1 cellular context compared by ENCODE assay signal in the genomic region with DNA sequence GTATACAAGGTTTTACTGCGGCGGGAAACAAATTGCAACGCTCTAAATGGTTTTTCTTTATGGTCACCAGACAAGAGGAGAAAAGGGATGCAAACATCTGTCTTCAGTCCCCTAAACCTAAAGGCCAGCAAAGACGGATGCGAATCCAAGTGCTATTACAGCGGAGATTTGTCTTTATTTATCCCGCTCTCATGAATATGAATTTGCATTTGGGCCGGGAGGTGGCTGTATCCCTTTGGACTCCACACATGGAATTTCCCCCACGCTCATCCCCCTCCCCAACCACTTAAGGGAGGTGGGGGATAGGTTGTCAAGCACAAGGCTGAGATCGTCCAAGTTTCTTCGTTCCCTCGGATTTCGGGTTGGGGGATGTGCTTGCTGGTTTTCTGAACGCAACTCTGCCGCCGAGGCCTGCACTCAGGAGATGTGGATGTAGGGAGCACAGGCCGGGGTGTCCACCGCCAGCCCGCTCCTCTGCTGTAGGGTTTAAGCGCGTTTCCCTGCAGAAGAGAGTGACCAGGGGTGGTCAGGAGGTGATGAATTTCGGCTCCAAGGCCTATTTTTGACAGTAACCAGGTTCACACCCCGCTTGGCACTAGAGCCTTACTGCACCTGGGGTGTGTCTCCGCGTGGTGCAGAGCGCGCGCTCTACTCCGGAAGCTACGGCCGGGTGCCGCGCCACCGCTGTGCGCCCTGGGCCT.
TF ChIP-seq lines count a peak whose summit lies in the region.

No MANE protein-coding gene starts in this region.

TF ChIP-seq in WTC11, 78 proteins besides CTCF, POLR2A, EP300 and RAD21 (continued from another document):
- TF ChIP-seq ZNF532 (CRISPR knock-in tag; IDR thresholded peaks at IDR 0.05; ENCODE audit: borderline replicate concordance) (no peak), ELF4 (CRISPR knock-in tag; IDR thresholded peaks at IDR 0.05; ENCODE audit: low read depth) (no peak), JUN (CRISPR knock-in tag; IDR thresholded peaks at IDR 0.05) (no peak), ZNF317 (CRISPR knock-in tag; IDR thresholded peaks at IDR 0.05; ENCODE audit: borderline replicate concordance, low read depth) (no peak), ZNF671 (CRISPR knock-in tag; IDR thresholded peaks at IDR 0.05) (no peak), PRRX2 (CRISPR knock-in tag; IDR thresholded peaks at IDR 0.05) (no peak), ATF1 (CRISPR knock-in tag; IDR thresholded peaks at IDR 0.05) (no peak), FOXP1 (CRISPR knock-in tag; IDR thresholded peaks at IDR 0.05; ENCODE audit: borderline replicate concordance) (no peak), E2F5 (CRISPR knock-in tag; IDR thresholded peaks at IDR 0.05) (no peak), ESRRA (CRISPR knock-in tag; IDR thresholded peaks at IDR 0.05; ENCODE audit: borderline replicate concordance) (no peak), ETV6 (CRISPR knock-in tag; IDR thresholded peaks at IDR 0.05) (no peak), GTF2I (CRISPR knock-in tag; conservative IDR thresholded peaks at IDR 0.05) (no peak), TCF7 (CRISPR knock-in tag; IDR thresholded peaks at IDR 0.05; ENCODE audit: low read depth) (no peak), ZNF219 (CRISPR knock-in tag; IDR thresholded peaks at IDR 0.05; ENCODE audit: borderline replicate concordance) (no peak)
- TF ChIP-seq, protein P1, sequence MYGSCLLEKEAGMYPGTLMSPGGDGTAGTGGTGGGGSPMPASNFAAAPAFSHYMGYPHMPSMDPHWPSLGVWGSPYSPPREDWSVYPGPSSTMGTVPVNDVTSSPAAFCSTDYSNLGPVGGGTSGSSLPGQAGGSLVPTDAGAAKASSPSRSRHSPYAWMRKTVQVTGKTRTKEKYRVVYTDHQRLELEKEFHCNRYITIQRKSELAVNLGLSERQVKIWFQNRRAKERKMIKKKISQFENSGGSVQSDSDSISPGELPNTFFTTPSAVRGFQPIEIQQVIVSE (CRISPR knock-in tag; IDR thresholded peaks at IDR 0.05; ENCODE audit: borderline replicate concordance), result no peak
- TF ChIP-seq, protein P2, sequence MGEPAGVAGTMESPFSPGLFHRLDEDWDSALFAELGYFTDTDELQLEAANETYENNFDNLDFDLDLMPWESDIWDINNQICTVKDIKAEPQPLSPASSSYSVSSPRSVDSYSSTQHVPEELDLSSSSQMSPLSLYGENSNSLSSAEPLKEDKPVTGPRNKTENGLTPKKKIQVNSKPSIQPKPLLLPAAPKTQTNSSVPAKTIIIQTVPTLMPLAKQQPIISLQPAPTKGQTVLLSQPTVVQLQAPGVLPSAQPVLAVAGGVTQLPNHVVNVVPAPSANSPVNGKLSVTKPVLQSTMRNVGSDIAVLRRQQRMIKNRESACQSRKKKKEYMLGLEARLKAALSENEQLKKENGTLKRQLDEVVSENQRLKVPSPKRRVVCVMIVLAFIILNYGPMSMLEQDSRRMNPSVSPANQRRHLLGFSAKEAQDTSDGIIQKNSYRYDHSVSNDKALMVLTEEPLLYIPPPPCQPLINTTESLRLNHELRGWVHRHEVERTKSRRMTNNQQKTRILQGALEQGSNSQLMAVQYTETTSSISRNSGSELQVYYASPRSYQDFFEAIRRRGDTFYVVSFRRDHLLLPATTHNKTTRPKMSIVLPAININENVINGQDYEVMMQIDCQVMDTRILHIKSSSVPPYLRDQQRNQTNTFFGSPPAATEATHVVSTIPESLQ (CRISPR knock-in tag; IDR thresholded peaks at IDR 0.05), result no peak
